Comparison of ENCODE assay signal across 10 cellular contexts in genomic region chr13:110305949-110306339, GRCh38. TPM values are rescaled to one million over a fixed set of nuclear protein-coding genes. Genes with fewer than 3 reads are reported as not detected.
DNase-seq lines count a peak whose midpoint lies in the region; ATAC-seq and TF ChIP-seq lines count a peak whose summit lies in the region.
"Had no signal": no experiment of that assay in that cellular context is flagged by ENCODE, and none has a peak within 500 bp of the region (broad histone marks: within the 10 kb centered on the region; RNA-seq: fewer than 3 reads in every experiment).

No MANE protein-coding gene starts in this region.

- DNase-seq in MG63 (no peak), dorsolateral prefrontal cortex (no peak), lung microvascular endothelial cell (ENCODE audit: low read depth in 2 of 2) (peak; percentile 51 to 55), testis (no peak), hippocampal formation (lab: John Stamatoyannopoulos, UW) (no peak), ureter (ENCODE audit: low spot score) (no peak), GM10248 (ENCODE audit: extremely low spot score) (no peak)
- DNase-seq in natural killer cell treated with Interleukin-12 subunit alpha and Interleukin-12 subunit beta and Interleukin-15 and Interleukin-18, amount 100 ng/mL, for 72 hours (ENCODE audit: low spot score) = no peak
- DNase-seq: NCI-H748 treated with DMSO at 0.1 percent for 48 hours had no signal

- POLR2A ChIA-PET in GM10248 (lab: Yijun Ruan, JAX) = no interaction called here

- peaks cover 53 to 66% of the 10 kb centered on the region in 2 donors for H3K27me3 Mint-ChIP-seq in natural killer cell treated with Interleukin-12 subunit alpha and Interleukin-12 subunit beta and Interleukin-15 and Interleukin-18, amount 100 ng/mL, for 72 hours

- H3K27me3 ChIP-seq in MG63 (no peaks in the 10 kb centered on the region), dorsolateral prefrontal cortex (peaks cover 0 to 65% (median 31%) of the 10 kb centered on the region in 45 donors), testis (no peaks in the 10 kb centered on the region)

- intact Hi-C loops in dorsolateral prefrontal cortex (cut with DNase I) (no loop called here), testis (cut with DNase I; ENCODE audit: low total_unique reads) (no loop called here)

- no peak for TF ChIP-seq POLR2A in testis (IDR thresholded peaks at IDR 0.05)

- TF ChIP-seq CTCF in dorsolateral prefrontal cortex (IDR thresholded peaks at IDR 0.05 in 54 of 56, conservative IDR thresholded peaks at IDR 0.05 in 2 of 56; ENCODE audit: low read depth in 1 of 56, partially characterized antibody in 56 of 56) (no peak), testis (IDR thresholded peaks at IDR 0.05) (no peak), GM10248 (IDR thresholded peaks at IDR 0.05; ENCODE audit: control extremely low read depth, extremely low read depth, low read depth, missing control alignments) (no peak)

- peak overlapping the region in 38 of 59 donors; percentile 31 to 92 (median 77) for H3K27ac ChIP-seq in dorsolateral prefrontal cortex
- peak overlapping the region; percentile 85 to 92 for H3K27ac ChIP-seq in testis
- H3K27ac ChIP-seq: epithelial cell of prostate had no signal

- no peaks in the 10 kb centered on the region for H3K36me3 Mint-ChIP-seq in natural killer cell treated with Interleukin-12 subunit alpha and Interleukin-12 subunit beta and Interleukin-15 and Interleukin-18, amount 100 ng/mL, for 72 hours

- CTCF ChIA-PET in GM10248 (lab: Yijun Ruan, JAX) = interaction anchor here (0.9 kb wide), 1 partner anchor 10 kb away, joined by 3 read pairs; no protein-coding TSS in a partner anchor

- no peak overlapping the region for H3K4me3 Mint-ChIP-seq in natural killer cell treated with Interleukin-12 subunit alpha and Interleukin-12 subunit beta and Interleukin-15 and Interleukin-18, amount 100 ng/mL, for 72 hours

- 2% methylated on average over 6 of the region's 6 CpGs for WGBS in testis, 2 donors

- H3K9me3 ChIP-seq in MG63 (no peaks in the 10 kb centered on the region; the same call in 1 of the 2 replicates), testis (no peaks in the 10 kb centered on the region)

- H3K9me3 Mint-ChIP-seq in natural killer cell treated with Interleukin-12 subunit alpha and Interleukin-12 subunit beta and Interleukin-15 and Interleukin-18, amount 100 ng/mL, for 72 hours = no peaks in the 10 kb centered on the region

- peaks cover 0 to 2% of the 10 kb centered on the region in 2 donors for H3K4me1 Mint-ChIP-seq in natural killer cell treated with Interleukin-12 subunit alpha and Interleukin-12 subunit beta and Interleukin-15 and Interleukin-18, amount 100 ng/mL, for 72 hours (ENCODE audit: low read depth in 2 of 2)

- H3K36me3 ChIP-seq in MG63 = no peaks in the 10 kb centered on the region
- no peaks in the 10 kb centered on the region for H3K36me3 ChIP-seq in testis (ENCODE audit: low read depth, missing control alignments)

- no peak overlapping the region for H3K27ac Mint-ChIP-seq in natural killer cell treated with Interleukin-12 subunit alpha and Interleukin-12 subunit beta and Interleukin-15 and Interleukin-18, amount 100 ng/mL, for 72 hours

- ATAC-seq in natural killer cell treated with Interleukin-12 subunit alpha and Interleukin-12 subunit beta and Interleukin-15 and Interleukin-18, amount 100 ng/mL, for 72 hours = no peak

- no peaks in the 10 kb centered on the region for H3K4me1 ChIP-seq in testis

- peak overlapping the region; percentile 57; the same call in 1 of the 2 replicates for H3K4me3 ChIP-seq in MG63
- peak overlapping the region in 58 of 59 donors; percentile 18 to 82 (median 70) for H3K4me3 ChIP-seq in dorsolateral prefrontal cortex
- H3K4me3 ChIP-seq in testis = peak overlapping the region; percentile 77 to 84

RNA-seq across cellular contexts. Expression of gene COL4A1, which starts 1.0 kb away (rescaled TPM):
- 21.6 and 24.9 TPM in 2 replicates for total RNA-seq in MG63 (2014; rRNA removed; shearing (Covaris generic); ENCODE audit: low replicate concordance)
- total RNA-seq in dorsolateral prefrontal cortex (100 to 1,000 TPM in 1 of 120 experiments, 10 to 100 TPM in 113, 1 to 10 TPM in 6; 7.5 to 122 (median 19.9) TPM), lung microvascular endothelial cell (836 and 1,068 TPM in 2 replicates), testis (10 to 100 TPM; 35.5 to 39.0 TPM), ureter (144 TPM)
- polyA plus RNA-seq in testis (ENCODE audit: insufficient read depth, low read depth, low replicate concordance) = 43.0 TPM
- total RNA-seq in natural killer cell treated with Interleukin-12 subunit alpha and Interleukin-12 subunit beta and Interleukin-15 and Interleukin-18, amount 100 ng/mL, for 72 hours = not detected

RNA-seq across cellular contexts. Expression of gene COL4A2, which starts 1.1 kb away (rescaled TPM):
- 50.0 and 85.0 TPM in 2 replicates for total RNA-seq in MG63 (2014; rRNA removed; shearing (Covaris generic); ENCODE audit: low replicate concordance)
- total RNA-seq in dorsolateral prefrontal cortex = 100 to 1,000 TPM in 1 of 120 experiments, 10 to 100 TPM in 119; 12.9 to 107 (median 31.0) TPM
- total RNA-seq in lung microvascular endothelial cell = 728 and 775 TPM in 2 replicates
- 10 to 100 TPM; 81.0 to 89.9 TPM for total RNA-seq in testis
- polyA plus RNA-seq in testis (ENCODE audit: insufficient read depth, low read depth, low replicate concordance) = 69.1 TPM
- total RNA-seq in natural killer cell treated with Interleukin-12 subunit alpha and Interleukin-12 subunit beta and Interleukin-15 and Interleukin-18, amount 100 ng/mL, for 72 hours = not detected
- total RNA-seq in ureter = 227 TPM

Comparison
In these comparisons a context has a peak if more than half of its experiments do, and no peak if none do; other contexts are left out.
1. DNase-seq: peak in lung microvascular endothelial cell (2 of 2); none in MG63 (single experiment), dorsolateral prefrontal cortex (0 of 10), testis (single experiment), natural killer cell treated with Interleukin-12 subunit alpha and Interleukin-12 subunit beta and Interleukin-15 and Interleukin-18, amount 100 ng/mL, for 72 hours (single experiment), hippocampal formation (0 of 2), ureter (single experiment) and GM10248 (single experiment).
2. RNA of gene COL4A1, which starts 1.0 kb away (total RNA-seq): 836 to 1,068 TPM in lung microvascular endothelial cell, 144 TPM in ureter (single experiment), 35.5 to 39.0 TPM in testis, 21.6 to 24.9 TPM in MG63 and 7.5 to 122 TPM in dorsolateral prefrontal cortex; not detected in natural killer cell treated with Interleukin-12 subunit alpha and Interleukin-12 subunit beta and Interleukin-15 and Interleukin-18, amount 100 ng/mL, for 72 hours; every median in the first group is over 4 times any median in the second.
3. RNA of gene COL4A2, which starts 1.1 kb away (total RNA-seq): 728 to 775 TPM in lung microvascular endothelial cell, 227 TPM in ureter (single experiment), 81.0 to 89.9 TPM in testis, 50.0 to 85.0 TPM in MG63 and 12.9 to 107 TPM in dorsolateral prefrontal cortex; not detected in natural killer cell treated with Interleukin-12 subunit alpha and Interleukin-12 subunit beta and Interleukin-15 and Interleukin-18, amount 100 ng/mL, for 72 hours; every median in the first group is over 10 times any median in the second.
4. Peak in every context shown above with its lines, with median percentiles within 50 percentile points of each other: H3K4me3 ChIP-seq.